In genomic region chr21:7798446-7798845, GRCh38 we compare ENCODE assay signal across 7 cellular contexts.
DNase-seq lines count a peak whose midpoint lies in the region; ATAC-seq and TF ChIP-seq lines count a peak whose summit lies in the region.
"Not testable (repeated sequence)": the region's sequence is repeated elsewhere in the genome, so short reads cannot be mapped to it uniquely, and the experiment has no call there.

No MANE protein-coding gene starts in this region.

- H3K9ac ChIP-seq in endodermal cell (ENCODE audit: extremely low read depth, low read length, poor library complexity, severe bottlenecking), result not testable (repeated sequence)

- not testable (repeated sequence) for H3K4me3 ChIP-seq in endodermal cell (ENCODE audit: low read length); lower lobe of right lung; testis

- not testable (repeated sequence) for H3K4me1 ChIP-seq in endodermal cell (ENCODE audit: control insufficient read depth, insufficient read depth, low read length); lower lobe of right lung; testis

- TF ChIP-seq CTCF in HFFc6 (IDR thresholded peaks at IDR 0.05) (peak; percentile 35), MCF 10A (IDR thresholded peaks at IDR 0.05; ENCODE audit: unreplicated experiment) (peak; percentile 13), endodermal cell (conservative IDR thresholded peaks at IDR 0.05) (peak; percentile 42)
- TF ChIP-seq CTCF in WTC11 (IDR thresholded peaks at IDR 0.05); lower lobe of right lung (IDR thresholded peaks at IDR 0.05); testis (IDR thresholded peaks at IDR 0.05): not testable (repeated sequence)

- H3K4me1 Mint-ChIP-seq in HFFc6 (ENCODE audit: low read depth); WTC11; MCF 10A (ENCODE audit: insufficient read depth, unreplicated experiment); endodermal cell: not testable (repeated sequence)

- not testable (repeated sequence) for H3K36me3 ChIP-seq in endodermal cell (ENCODE audit: control insufficient read depth, insufficient read depth, low read length); lower lobe of right lung; testis (ENCODE audit: low read depth, missing control alignments)

- intact Hi-C loops in MCF 10A (cut with micrococcal nuclease); lower lobe of right lung (cut with DNase I); testis (cut with DNase I; ENCODE audit: low total_unique reads): not testable (repeated sequence)

- POLR2A ChIA-PET in WTC11 (lab: Charles Lee); MCF 10A (lab: Yijun Ruan, JAX): not testable (repeated sequence)

- not testable (repeated sequence) for TF ChIP-seq POLR2A in testis (IDR thresholded peaks at IDR 0.05)

- 81% methylated on average over 2 of the region's 6 CpGs; no CpG with 5 or more reads in 1 of the 2 experiments for WGBS in endodermal cell (ENCODE audit: insufficient coverage in 1 of 2, insufficient read length in 1 of 2), 2 experiments
- WGBS in testis, 2 donors, result 73% methylated on average over 3 of the region's 6 CpGs; no CpG with 5 or more reads in 1 of the 2 donors

- H3K27ac Mint-ChIP-seq in HFFc6; WTC11; MCF 10A (ENCODE audit: low read depth, unreplicated experiment); endodermal cell: not testable (repeated sequence)

- not testable (repeated sequence) for H3K4me3 Mint-ChIP-seq in HFFc6; WTC11; MCF 10A (ENCODE audit: unreplicated experiment); endodermal cell

- not testable (repeated sequence) for H3K27me3 ChIP-seq in endodermal cell (ENCODE audit: control insufficient read depth, insufficient read depth, low read length, poor library complexity, severe bottlenecking); lower lobe of right lung (ENCODE audit: low read depth); testis

- not testable (repeated sequence) for H3K9me3 Mint-ChIP-seq in HFFc6; WTC11; MCF 10A (ENCODE audit: unreplicated experiment); endodermal cell

- peak; percentile 77 for ATAC-seq in WTC11
- not testable (repeated sequence) for ATAC-seq in lower lobe of right lung

- peak; percentile 0 for DNase-seq in HFFc6
- peak; percentile 9 for DNase-seq in WTC11 (ENCODE audit: low spot score)
- DNase-seq in activated effector memory CD4-positive, alpha-beta T cell treated with anti-CD3 and anti-CD28 coated beads, Interleukin-2, amount 50 U/mL, for 16 hours, result peak; percentile 2
- DNase-seq in MCF 10A (ENCODE audit: unreplicated experiment); endodermal cell: not testable (repeated sequence)
- peak; percentile 2 for DNase-seq in lower lobe of right lung
- peak; percentile 13 for DNase-seq in testis

- H3K36me3 Mint-ChIP-seq in HFFc6 (ENCODE audit: low read depth); WTC11; MCF 10A (ENCODE audit: insufficient read depth, unreplicated experiment); endodermal cell (ENCODE audit: low read depth): not testable (repeated sequence)

- CTCF ChIA-PET in WTC11 (lab: Charles Lee); MCF 10A (lab: Yijun Ruan, JAX): not testable (repeated sequence)

- H3K27ac ChIP-seq in endodermal cell (ENCODE audit: low read depth, low read length); lower lobe of right lung; testis: not testable (repeated sequence)

- not testable (repeated sequence) for H3K27me3 Mint-ChIP-seq in HFFc6 (ENCODE audit: insufficient read depth); WTC11 (ENCODE audit: low read depth); MCF 10A (ENCODE audit: insufficient read depth, unreplicated experiment); endodermal cell (ENCODE audit: insufficient read depth)

- BruUV-seq in MCF 10A (replicated peaks; lab: Mats Ljungman, UMichigan), result not testable (repeated sequence)

- not testable (repeated sequence) for H3K9me3 ChIP-seq in endodermal cell (ENCODE audit: control insufficient read depth, low read length); lower lobe of right lung; testis
